28 cellular contexts compared by ENCODE assay signal in the genomic region with DNA sequence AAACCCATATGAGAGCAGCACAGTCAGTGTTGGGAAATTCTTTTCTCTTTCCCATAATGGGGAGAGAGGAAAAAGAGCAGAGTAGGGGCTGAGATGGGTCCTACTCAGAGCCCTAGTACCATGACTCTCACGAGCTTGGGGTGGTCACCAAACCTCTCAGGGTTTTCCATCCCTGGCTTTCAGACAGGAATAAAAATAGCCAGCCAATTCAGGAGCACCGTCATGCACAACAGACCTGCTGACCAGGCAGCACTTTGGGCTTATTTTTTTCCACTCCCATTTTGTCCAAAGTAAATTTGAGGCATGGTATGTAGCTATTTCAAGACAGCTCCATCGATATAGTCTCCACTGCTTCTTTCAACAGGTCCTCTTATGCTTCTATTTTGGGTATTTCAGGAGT.
"Had no signal": no experiment of that assay in that cellular context is flagged by ENCODE, and none has a peak within 500 bp of the region (broad histone marks: within the 10 kb centered on the region; RNA-seq: fewer than 3 reads in every experiment).

No MANE protein-coding gene starts in this region.

- H3K27ac Mint-ChIP-seq: mesothelial cell of epicardium; naive B cell; natural killer cell; nephron progenitor cell; neural progenitor cell; stimulated activated naive B cell treated with anti-CD40 and anti-IgM and Interleukin-4, amounts not matched to agents 10 μg/mL and 1 μg/mL and 100 μg/mL, for 72 hours had no signal

- H3K36me3 Mint-ChIP-seq: mesothelial cell of epicardium; naive B cell; natural killer cell; neural progenitor cell; stimulated activated naive B cell treated with anti-CD40 and anti-IgM and Interleukin-4, amounts not matched to agents 10 μg/mL and 1 μg/mL and 100 μg/mL, for 72 hours had no signal

- H3K4me3 ChIP-seq: hepatocyte, lung, neural progenitor cell, psoas muscle, right lobe of liver, skin epidermis, stomach, testis, tibial artery, uterus had no signal

- H3K36me3 ChIP-seq: neural progenitor cell, right lobe of liver, tibial artery, uterus had no signal

- H3K4me3 Mint-ChIP-seq: mesothelial cell of epicardium; naive B cell; nephron progenitor cell; neural progenitor cell; stimulated activated naive B cell treated with anti-CD40 and anti-IgM and Interleukin-4, amounts not matched to agents 10 μg/mL and 1 μg/mL and 100 μg/mL, for 72 hours had no signal

- H3K9me3 ChIP-seq: neutrophil, psoas muscle, right lobe of liver, stomach, testis, tibial artery, uterus had no signal

- H3K9me3 Mint-ChIP-seq: mesothelial cell of epicardium, natural killer cell, nephron progenitor cell, neural progenitor cell had no signal

- ATAC-seq: left lobe of liver; natural killer cell; psoas muscle; right lobe of liver; stimulated activated naive B cell treated with anti-CD40 and anti-IgM and Interleukin-4, amounts not matched to agents 10 μg/mL and 1 μg/mL and 100 μg/mL, for 72 hours; stimulated activated naive CD8-positive, alpha-beta T cell treated with anti-CD3 and anti-CD28 coated beads, Interleukin-15, Interleukin-2, amounts not matched to agents 100 U/mL and 50 U/mL, for 24 hours had no signal

- H3K27me3 ChIP-seq: hepatocyte, neural progenitor cell, right lobe of liver, stomach, testis, tibial artery, uterus had no signal

- DNase-seq: head of caudate nucleus; islet precursor cell; mesendoderm; naive B cell; natural killer cell; nephron progenitor cell; occipital lobe; psoas muscle; right lobe of liver; stimulated activated CD4-positive, alpha-beta T cell treated with anti-CD3 and anti-CD28 coated beads, Interleukin-12 subunit alpha, Interleukin-12 subunit beta, amount 100 ng/mL, for 4 hours; stimulated activated CD4-positive, alpha-beta T cell treated with anti-CD3 and anti-CD28 coated beads, Interleukin-15, amount 100 ng/mL, for 24 hours; stimulated activated CD4-positive, alpha-beta T cell treated with anti-CD3 and anti-CD28 coated beads, Interleukin-2, amount 100 ng/mL, for 24 hours; stimulated activated CD4-positive, alpha-beta T cell treated with anti-CD3 and anti-CD28 coated beads, Interleukin-4, amount 100 ng/mL, for 1 hour; stimulated activated naive B cell treated with anti-CD40 and anti-IgM and Interleukin-4, amounts not matched to agents 10 μg/mL and 1 μg/mL and 100 μg/mL, for 72 hours; stimulated activated naive CD8-positive, alpha-beta T cell treated with anti-CD3 and anti-CD28 coated beads, Interleukin-15, Interleukin-2, amounts not matched to agents 100 U/mL and 50 U/mL, for 24 hours; stomach; testis; tibial artery; trophoblast cell; uterus had no signal

- H3K27ac ChIP-seq: hepatocyte, neural progenitor cell, neutrophil, parathyroid adenoma, psoas muscle, right lobe of liver, skin epidermis, stomach, testis, tibial artery, uterus had no signal

- H3K4me1 ChIP-seq: parathyroid adenoma, psoas muscle, right lobe of liver, stomach, testis, tibial artery, uterus had no signal
